8 cellular contexts compared by ENCODE assay signal in the genomic region with DNA sequence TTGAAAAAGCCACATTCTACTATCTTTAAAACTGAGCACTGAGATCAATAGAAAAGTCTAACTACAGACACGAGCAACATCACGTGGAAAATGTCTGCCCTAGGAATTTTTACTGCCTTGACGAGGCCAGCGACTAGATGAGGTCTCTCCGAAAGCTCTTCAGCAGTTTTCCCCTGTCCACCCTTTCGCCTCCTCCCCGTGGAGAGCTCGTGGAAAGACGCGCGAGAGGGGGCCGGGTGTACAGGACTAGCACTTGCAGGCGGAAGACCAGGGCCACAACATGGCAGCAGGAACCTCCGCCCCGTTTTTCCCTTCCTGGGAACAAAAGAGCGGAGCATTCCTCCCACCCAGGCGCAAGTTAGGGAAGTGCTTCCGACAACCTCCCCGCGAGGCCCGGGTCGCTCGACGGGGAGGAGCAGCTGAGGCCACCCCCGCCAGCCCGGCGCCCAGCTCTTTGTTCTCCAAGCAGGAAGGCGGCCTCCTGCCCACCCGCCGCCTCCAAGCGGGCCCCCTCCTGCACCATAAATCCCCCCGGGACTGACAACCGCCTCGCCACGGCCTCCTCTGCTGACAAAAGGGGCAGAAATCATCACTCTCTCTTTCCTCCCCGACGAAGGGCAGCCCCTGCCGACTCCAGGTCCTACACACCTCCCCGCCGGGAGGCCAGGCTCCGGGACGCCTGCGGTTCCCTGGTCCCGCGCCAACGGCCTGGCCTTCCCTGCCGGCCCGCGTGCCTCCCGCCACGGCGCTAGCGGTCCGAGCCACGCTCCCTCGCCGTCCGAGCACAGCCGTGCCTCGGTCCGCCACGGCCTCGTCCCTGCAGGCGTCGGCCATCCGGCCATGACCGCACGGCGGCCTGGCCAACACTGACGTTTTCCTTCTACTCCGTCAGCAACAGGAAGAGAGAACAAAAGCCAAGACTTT. TPM values are rescaled to one million over a fixed set of nuclear protein-coding genes. Genes with fewer than 3 reads are reported as not detected.
DNase-seq lines count a peak whose midpoint lies in the region; ATAC-seq, FAIRE-seq and TF ChIP-seq lines count a peak whose summit lies in the region.

No MANE protein-coding gene starts in this region.

- peak overlapping the region; percentile 96 for H3K4me3 ChIP-seq in fibroblast of mammary gland (ENCODE audit: control insufficient read depth, low read depth, low read length)

- FAIRE-seq in D721Med (lab: Jason Lieb, UNC): no peak

- peaks cover 26 to 60% (median 48%) of the 10 kb centered on the region in 4 donors for H3K4me1 Mint-ChIP-seq in naive thymus-derived CD8-positive, alpha-beta T cell
- peaks cover 57% of the 10 kb centered on the region for H3K4me1 Mint-ChIP-seq in stimulated activated naive CD8-positive, alpha-beta T cell treated with anti-CD3 and anti-CD28 coated beads, Interleukin-15, Interleukin-2, amounts not matched to agents 100 ng/mL and 50 ng/mL, for 24 hours (ENCODE audit: low read depth)

- TF ChIP-seq CTCF in fibroblast of mammary gland (conservative IDR thresholded peaks at IDR 0.05; ENCODE audit: control insufficient read depth, insufficient read depth, low read depth, low read length) (no peak), D721Med (IDR thresholded peaks at IDR 0.05; ENCODE audit: insufficient read depth, missing control alignments) (no peak)

- no peaks in the 10 kb centered on the region for H3K9me3 Mint-ChIP-seq in naive thymus-derived CD8-positive, alpha-beta T cell
- no peaks in the 10 kb centered on the region for H3K9me3 Mint-ChIP-seq in stimulated activated naive CD8-positive, alpha-beta T cell treated with anti-CD3 and anti-CD28 coated beads, Interleukin-15, Interleukin-2, amounts not matched to agents 100 ng/mL and 50 ng/mL, for 24 hours

- peak; percentile 70 for DNase-seq in GM03348 (ENCODE audit: low spot score)
- DNase-seq in NCI-H774 (lab: John Stamatoyannopoulos, UW): peak; percentile 31
- DNase-seq in activated T-helper 1 cell treated with Interleukin-2 at 50 U/mL for 16 hours (ENCODE audit: low read depth): peak; percentile 13
- peak; percentile 38 for DNase-seq in fibroblast of mammary gland (ENCODE audit: low read depth)
- DNase-seq in naive thymus-derived CD8-positive, alpha-beta T cell: peak in 9 of 10 donors; percentile 19 to 72 (median 51)
- no peak for DNase-seq in D721Med (ENCODE audit: insufficient read length, low spot score)

- peak overlapping the region; percentile 94 to 99 (median 97) for H3K4me3 Mint-ChIP-seq in naive thymus-derived CD8-positive, alpha-beta T cell
- H3K4me3 Mint-ChIP-seq in stimulated activated naive CD8-positive, alpha-beta T cell treated with anti-CD3 and anti-CD28 coated beads, Interleukin-15, Interleukin-2, amounts not matched to agents 100 ng/mL and 50 ng/mL, for 24 hours: peak overlapping the region; percentile 95

- POLR2A ChIA-PET in naive thymus-derived CD8-positive, alpha-beta T cell (lab: Charles Lee): interaction anchor here (0.6 to 9.6 kb wide), 32 partner anchors 10 to 1348 kb away, joined by 3 to 430 read pairs (median 9); partner anchors contain the start of genes CTR9, RNF141, USP47 and WEE1

- peaks cover 7 to 50% (median 38%) of the 10 kb centered on the region in 3 donors for H3K36me3 Mint-ChIP-seq in naive thymus-derived CD8-positive, alpha-beta T cell
- H3K36me3 Mint-ChIP-seq in stimulated activated naive CD8-positive, alpha-beta T cell treated with anti-CD3 and anti-CD28 coated beads, Interleukin-15, Interleukin-2, amounts not matched to agents 100 ng/mL and 50 ng/mL, for 24 hours (ENCODE audit: low read depth): peaks cover 55% of the 10 kb centered on the region

- no peaks in the 10 kb centered on the region for H3K27me3 Mint-ChIP-seq in naive thymus-derived CD8-positive, alpha-beta T cell
- no peaks in the 10 kb centered on the region for H3K27me3 Mint-ChIP-seq in stimulated activated naive CD8-positive, alpha-beta T cell treated with anti-CD3 and anti-CD28 coated beads, Interleukin-15, Interleukin-2, amounts not matched to agents 100 ng/mL and 50 ng/mL, for 24 hours

- ATAC-seq in HG02610 (IDR thresholded peaks at IDR 0.05; ENCODE audit: unreplicated experiment): peak; percentile 1
- ATAC-seq in naive thymus-derived CD8-positive, alpha-beta T cell: peak in 1 of 2 donors; percentile 6

- peak overlapping the region; percentile 96 to 100 (median 99) for H3K27ac Mint-ChIP-seq in naive thymus-derived CD8-positive, alpha-beta T cell
- H3K27ac Mint-ChIP-seq in stimulated activated naive CD8-positive, alpha-beta T cell treated with anti-CD3 and anti-CD28 coated beads, Interleukin-15, Interleukin-2, amounts not matched to agents 100 ng/mL and 50 ng/mL, for 24 hours: peak overlapping the region; percentile 98

RNA-seq across cellular contexts. Expression of gene EIF4G2, which starts 0.8 kb away (rescaled TPM):
- 100 to 1,000 TPM; 631 to 638 TPM for total RNA-seq in naive thymus-derived CD8-positive, alpha-beta T cell
- polyA plus RNA-seq in naive thymus-derived CD8-positive, alpha-beta T cell: 100 to 1,000 TPM; 315 to 425 (median 340) TPM

RNA-seq across cellular contexts. Expression of gene ZBED5, which starts 50.0 kb away (rescaled TPM):
- total RNA-seq in naive thymus-derived CD8-positive, alpha-beta T cell: 100 to 1,000 TPM; 173 to 175 TPM
- 10 to 100 TPM; 14.6 to 18.6 (median 17.0) TPM for polyA plus RNA-seq in naive thymus-derived CD8-positive, alpha-beta T cell

RNA-seq across cellular contexts. Expression of gene CTR9, which starts 56.8 kb away (rescaled TPM):
- 10 to 100 TPM; 58.2 to 66.4 TPM for total RNA-seq in naive thymus-derived CD8-positive, alpha-beta T cell
- 10 to 100 TPM; 53.2 to 66.8 (median 53.7) TPM for polyA plus RNA-seq in naive thymus-derived CD8-positive, alpha-beta T cell
